1 cellular context compared by ENCODE assay signal in genomic region chr7:151519765-151520418, GRCh38.
TF ChIP-seq lines count a peak whose summit lies in the region.

Gene RHEB, minus strand, starts transcription at chr7:151519895. Its CDS starts 384 bp downstream, at chr7:151519511.

TF ChIP-seq in HEK293, 187 proteins besides CTCF, POLR2A, EP300 and RAD21 (continued from another document and continues in another):
- TF ChIP-seq ZEB2 (tag by site-specific recombination; IDR thresholded peaks at IDR 0.05) (peak; percentile 51; the same call in 1 of the 2 replicates), ZNF513 (tag by site-specific recombination; IDR thresholded peaks at IDR 0.05) (no peak), ZIC2 (tag by site-specific recombination; IDR thresholded peaks at IDR 0.05) (peak; percentile 60), ZBTB26 (tag by site-specific recombination; optimal IDR thresholded peaks at IDR 0.05) (peak; percentile 71), ZNF785 (tag by site-specific recombination; IDR thresholded peaks at IDR 0.05) (no peak), ZNF416 (tag by site-specific recombination; IDR thresholded peaks at IDR 0.05) (no peak), IKZF3 (tag by site-specific recombination; IDR thresholded peaks at IDR 0.05) (no peak), ZNF529 (tag by site-specific recombination; IDR thresholded peaks at IDR 0.05; ENCODE audit: insufficient replicate concordance) (no peak), PRDM1 (tag by site-specific recombination; IDR thresholded peaks at IDR 0.05) (no peak), ZBTB7A (tag by site-specific recombination; IDR thresholded peaks at IDR 0.05; ENCODE audit: low read depth) (no peak), ZNF138 (tag by site-specific recombination; IDR thresholded peaks at IDR 0.05; ENCODE audit: borderline replicate concordance) (no peak), GLI2 (tag by site-specific recombination; IDR thresholded peaks at IDR 0.05; ENCODE audit: borderline replicate concordance, low read depth) (no peak), ZNF391 (tag by site-specific recombination; IDR thresholded peaks at IDR 0.05; ENCODE audit: borderline replicate concordance, low read depth) (no peak), ZBTB17 (tag by site-specific recombination; IDR thresholded peaks at IDR 0.05) (no peak), MEIS1 (CRISPR knock-in tag; IDR thresholded peaks at IDR 0.05; ENCODE audit: borderline replicate concordance) (no peak), ZNF19 (tag by site-specific recombination; IDR thresholded peaks at IDR 0.05; ENCODE audit: low read depth) (no peak), ZNF544 (tag by site-specific recombination; IDR thresholded peaks at IDR 0.05) (no peak), ZFP37 (tag by site-specific recombination; IDR thresholded peaks at IDR 0.05) (no peak), ZNF132 (tag by site-specific recombination; IDR thresholded peaks at IDR 0.05; ENCODE audit: borderline replicate concordance) (no peak), SCRT1 (tag by site-specific recombination; IDR thresholded peaks at IDR 0.05; ENCODE audit: borderline replicate concordance) (no peak), ZNF791 (tag by site-specific recombination; IDR thresholded peaks at IDR 0.05) (no peak), ZBTB6 (tag by site-specific recombination; IDR thresholded peaks at IDR 0.05) (0 out of 2 replicates have a peak, but pooled peaks have one; percentile 10), ZNF341 (tag by site-specific recombination; IDR thresholded peaks at IDR 0.05; ENCODE audit: low read depth) (no peak; the same call in 1 of the 2 replicates), SP7 (tag by site-specific recombination; IDR thresholded peaks at IDR 0.05) (peak; percentile 61; the same call in 1 of the 2 replicates), KLF8 (tag by site-specific recombination; IDR thresholded peaks at IDR 0.05) (0 out of 2 replicates have a peak, but pooled peaks have one; percentile 57), GLIS2 (tag by site-specific recombination; IDR thresholded peaks at IDR 0.05) (peak; percentile 72), ZNF571 (tag by site-specific recombination; IDR thresholded peaks at IDR 0.05) (no peak), ZNF266 (tag by site-specific recombination; IDR thresholded peaks at IDR 0.05; ENCODE audit: low read depth) (no peak), ZNF449 (tag by site-specific recombination; IDR thresholded peaks at IDR 0.05) (peak; percentile 93), SP2 (tag by site-specific recombination; IDR thresholded peaks at IDR 0.05) (peak; percentile 95), ZNF645 (tag by site-specific recombination; IDR thresholded peaks at IDR 0.05) (no peak), ZNF530 (tag by site-specific recombination; IDR thresholded peaks at IDR 0.05; ENCODE audit: low read depth) (no peak), ZNF830 (tag by site-specific recombination; IDR thresholded peaks at IDR 0.05; ENCODE audit: low read depth) (no peak), ZNF280C (tag by site-specific recombination; IDR thresholded peaks at IDR 0.05) (no peak), HOXD13 (CRISPR knock-in tag; IDR thresholded peaks at IDR 0.05; ENCODE audit: borderline replicate concordance) (no peak), TRIM28 (IDR thresholded peaks at IDR 0.05; ENCODE audit: borderline replicate concordance, low read length) (no peak), ZNF624 (tag by site-specific recombination; IDR thresholded peaks at IDR 0.05) (no peak), ZNF2 (tag by site-specific recombination; IDR thresholded peaks at IDR 0.05) (0 out of 2 replicates have a peak, but pooled peaks have one; percentile 13), ZBTB48 (tag by site-specific recombination; IDR thresholded peaks at IDR 0.05) (no peak), YY1 (tag by site-specific recombination; IDR thresholded peaks at IDR 0.05) (no peak), ZNF140 (tag by site-specific recombination; IDR thresholded peaks at IDR 0.05) (no peak), PRDM2 (tag by site-specific recombination; IDR thresholded peaks at IDR 0.05; ENCODE audit: borderline replicate concordance) (no peak), ZNF24 (tag by site-specific recombination; IDR thresholded peaks at IDR 0.05) (peak; percentile 64; the same call in 1 of the 2 replicates), ZNF660 (tag by site-specific recombination; IDR thresholded peaks at IDR 0.05) (no peak), ZNF26 (tag by site-specific recombination; IDR thresholded peaks at IDR 0.05) (no peak), KLF10 (tag by site-specific recombination; IDR thresholded peaks at IDR 0.05) (peak; percentile 93), ZNF521 (tag by site-specific recombination; IDR thresholded peaks at IDR 0.05) (no peak), ZFHX2 (tag by site-specific recombination; conservative IDR thresholded peaks at IDR 0.05) (peak; percentile 69), ZSCAN18 (tag by site-specific recombination; IDR thresholded peaks at IDR 0.05) (0 out of 2 replicates have a peak, but pooled peaks have one; percentile 19)
